Comparison of ENCODE assay signal across 17 cellular contexts in the genomic region with DNA sequence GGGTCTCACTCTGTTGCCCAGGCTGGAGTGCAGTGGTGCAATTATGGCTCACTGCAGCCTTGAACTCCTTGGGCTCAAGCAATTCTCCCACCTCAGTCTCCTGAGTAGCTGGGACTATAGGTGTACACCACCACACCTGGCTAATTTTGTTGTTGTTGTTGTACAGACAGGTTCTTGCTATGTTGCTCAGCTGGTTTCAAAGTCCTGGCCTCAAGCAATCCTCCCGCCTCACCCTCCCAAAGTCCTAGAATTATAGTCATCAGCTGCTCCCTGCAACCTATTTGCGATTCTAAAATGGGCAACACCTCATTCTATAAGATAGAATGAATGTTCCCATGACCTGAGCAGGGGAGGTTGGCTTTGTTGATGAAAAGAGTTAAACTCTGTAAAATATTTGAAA. TPM values are rescaled to one million over a fixed set of nuclear protein-coding genes. Genes with fewer than 3 reads are reported as not detected.
"Had no signal": no experiment of that assay in that cellular context is flagged by ENCODE, and none has a peak within 500 bp of the region (broad histone marks: within the 10 kb centered on the region; RNA-seq: fewer than 3 reads in every experiment).

No MANE protein-coding gene starts in this region.

RNA-seq across cellular contexts. Expression of gene LYPD8, which starts 33.8 kb away (rescaled TPM):
- total RNA-seq: heart left ventricle; left ventricle myocardium inferior; lower leg skin; lung; mesothelial cell of epicardium; mononuclear cell; myocyte; naive thymus-derived CD4-positive, alpha-beta T cell; natural killer cell treated with Interleukin-12 subunit alpha and Interleukin-12 subunit beta and Interleukin-15 and Interleukin-18, amount 100 ng/mL, for 72 hours; osteoblast; posterior vena cava; psoas muscle; smooth muscle cell; thyroid gland; upper lobe of left lung; urinary bladder; vagina had no signal
